10 cellular contexts compared by ENCODE assay signal in the genomic region with DNA sequence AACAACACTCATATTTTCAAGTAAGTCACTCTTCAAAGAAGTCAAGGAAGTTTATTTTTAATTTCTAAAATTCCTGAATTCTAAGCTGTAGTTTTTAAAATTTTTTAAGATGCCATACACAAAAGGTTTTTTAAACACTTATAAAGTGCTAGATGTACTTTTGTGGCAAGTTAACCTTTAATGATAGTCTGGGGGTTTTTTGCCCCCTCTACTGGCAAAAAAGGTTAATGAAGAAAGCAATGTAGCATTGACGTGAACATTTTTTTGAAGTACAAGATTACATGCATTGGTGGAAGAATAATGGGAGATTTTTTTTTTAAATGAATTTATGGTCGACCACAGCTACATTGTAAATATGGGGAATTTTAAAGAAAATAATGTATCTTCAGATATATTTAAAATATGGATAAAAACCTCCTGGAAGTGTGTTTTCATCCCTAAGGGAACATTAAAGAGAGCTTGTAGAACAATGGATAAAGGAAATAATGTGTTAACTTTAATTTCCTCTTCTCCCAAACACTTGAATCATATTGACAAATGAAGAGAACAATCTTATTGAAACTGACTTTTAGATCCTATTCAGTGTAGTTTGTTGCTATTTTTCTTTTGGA. TPM values are rescaled to one million over a fixed set of nuclear protein-coding genes. Genes with fewer than 3 reads are reported as not detected.
DNase-seq lines count a peak whose midpoint lies in the region; ATAC-seq, FAIRE-seq and TF ChIP-seq lines count a peak whose summit lies in the region.
"Had no signal": no experiment of that assay in that cellular context is flagged by ENCODE, and none has a peak within 500 bp of the region (broad histone marks: within the 10 kb centered on the region; RNA-seq: fewer than 3 reads in every experiment).

No MANE protein-coding gene starts in this region.

- H3K4me3 ChIP-seq in DOHH2 (ENCODE audit: low read length) (no peak overlapping the region), GM23248 (no peak overlapping the region), OCI-LY3 (ENCODE audit: low read length) (no peak overlapping the region)
- H3K4me3 ChIP-seq: skin epidermis had no signal

- TF ChIP-seq CTCF in DOHH2 (IDR thresholded peaks at IDR 0.05; ENCODE audit: low read depth, low read length, poor library complexity, severe bottlenecking) (peak; percentile 66), OCI-LY3 (IDR thresholded peaks at IDR 0.05; ENCODE audit: low read depth, low read length) (peak; percentile 76), neural crest cell (conservative IDR thresholded peaks at IDR 0.05) (peak; percentile 81)

- WGBS in GM23248 (ENCODE audit: low coverage in 1 of 2, low lambda C conversion rate in 2 of 2, missing lambda C conversion rate in 2 of 2), 2 experiments = 22 to 26% methylated on average over 2 of the region's 2 CpGs

- in situ Hi-C loops in GM23248 (cut with MboI) = no loop called here

- H3K36me3 ChIP-seq in DOHH2 (ENCODE audit: control insufficient read depth, low read length) (peaks cover 86% of the 10 kb centered on the region), GM23248 (ENCODE audit: low read depth) (peaks cover 54% of the 10 kb centered on the region), OCI-LY3 (replicated peaks; ENCODE audit: low read depth, low read length) (peaks cover 36% of the 10 kb centered on the region)

- no peaks in the 10 kb centered on the region for H3K9me3 ChIP-seq in DOHH2 (ENCODE audit: control insufficient read depth, insufficient read depth, low read length)
- no peaks in the 10 kb centered on the region for H3K9me3 ChIP-seq in GM23248 (ENCODE audit: low read depth)
- H3K9me3 ChIP-seq in OCI-LY3 (ENCODE audit: insufficient read depth, low read length) = no peaks in the 10 kb centered on the region

- no peaks in the 10 kb centered on the region for H3K27me3 Mint-ChIP-seq in neural crest cell (ENCODE audit: low read depth)

- no peaks in the 10 kb centered on the region for H4K20me1 ChIP-seq in DOHH2 (ENCODE audit: control insufficient read depth, insufficient read depth, low read depth, low read length)
- H4K20me1 ChIP-seq in GM23248 (ENCODE audit: insufficient read depth) = no peaks in the 10 kb centered on the region
- no peaks in the 10 kb centered on the region for H4K20me1 ChIP-seq in OCI-LY3 (ENCODE audit: insufficient read depth, low read length)

- H3K4me2 ChIP-seq in DOHH2 (ENCODE audit: low read length) (no peak overlapping the region), GM23248 (ENCODE audit: unreplicated experiment) (no peak overlapping the region), OCI-LY3 (ENCODE audit: low read length) (no peak overlapping the region)

- ATAC-seq in HG03565 (IDR thresholded peaks at IDR 0.05; ENCODE audit: unreplicated experiment) = no peak

- peaks cover 28% of the 10 kb centered on the region for H3K36me3 Mint-ChIP-seq in neural crest cell (ENCODE audit: low read depth)

- DNase-seq in GM23248 = peak; percentile 44
- DNase-seq in neural crest cell (ENCODE audit: low read depth, low spot score) = no peak
- DNase-seq in KG1 (lab: John Stamatoyannopoulos, UW) = no peak
- DNase-seq in amniotic stem cell (lab: John Stamatoyannopoulos, UW) = no peak

- H3F3A ChIP-seq in DOHH2 (ENCODE audit: control insufficient read depth, insufficient read depth) (no peaks in the 10 kb centered on the region; the same call in 1 of the 2 replicates), GM23248 (ENCODE audit: insufficient read depth) (no peaks in the 10 kb centered on the region)

- no peaks in the 10 kb centered on the region for H3K9me3 Mint-ChIP-seq in neural crest cell
- H3K9me3 Mint-ChIP-seq: T-helper 1 cell treated with Interleukin-12 subunit alpha and Interleukin-12 subunit beta and Interleukin-4 antibody, amounts not matched to agents 30 μg/mL and 1 μg/mL, for 36 hours had no signal

- no peak overlapping the region for H3K4me3 Mint-ChIP-seq in neural crest cell
- H3K4me3 Mint-ChIP-seq: T-helper 1 cell treated with Interleukin-12 subunit alpha and Interleukin-12 subunit beta and Interleukin-4 antibody, amounts not matched to agents 30 μg/mL and 1 μg/mL, for 36 hours had no signal

- H3K9me2 ChIP-seq in DOHH2 (replicated peaks; ENCODE audit: control insufficient read depth, low read length) = no peaks in the 10 kb centered on the region
- no peaks in the 10 kb centered on the region for H3K9me2 ChIP-seq in GM23248 (ENCODE audit: insufficient read depth)

- H3K4me1 ChIP-seq in DOHH2 (ENCODE audit: control insufficient read depth, low read length) (peaks cover 23% of the 10 kb centered on the region), GM23248 (ENCODE audit: insufficient read depth) (no peaks in the 10 kb centered on the region), OCI-LY3 (ENCODE audit: low read length) (no peaks in the 10 kb centered on the region)

- H3K27ac Mint-ChIP-seq in neural crest cell (ENCODE audit: unreplicated experiment) = peak overlapping the region; percentile 3
- H3K27ac Mint-ChIP-seq: T-helper 1 cell treated with Interleukin-12 subunit alpha and Interleukin-12 subunit beta and Interleukin-4 antibody, amounts not matched to agents 30 μg/mL and 1 μg/mL, for 36 hours had no signal

- peak; percentile 89 for FAIRE-seq in endometrium (lab: Jason Lieb, UNC)

- no peak overlapping the region for H3K27ac ChIP-seq in DOHH2 (ENCODE audit: low read depth, low read length)
- no peak overlapping the region for H3K27ac ChIP-seq in GM23248
- H3K27ac ChIP-seq in OCI-LY3 (ENCODE audit: low read length) = no peak overlapping the region

- H3K27me3 ChIP-seq in DOHH2 (ENCODE audit: control insufficient read depth, low read length) (no peaks in the 10 kb centered on the region), GM23248 (replicated peaks; ENCODE audit: insufficient read depth) (no peaks in the 10 kb centered on the region), OCI-LY3 (ENCODE audit: low read depth, low read length) (no peaks in the 10 kb centered on the region)

- H2AFZ ChIP-seq in GM23248 (no peak overlapping the region), OCI-LY3 (ENCODE audit: low read depth, low read length) (no peak overlapping the region)

- peaks cover 51% of the 10 kb centered on the region for H3K4me1 Mint-ChIP-seq in neural crest cell

- H3K79me2 ChIP-seq in DOHH2 (ENCODE audit: control insufficient read depth, low read length) = peaks cover 22% of the 10 kb centered on the region
- peaks cover 81% of the 10 kb centered on the region for H3K79me2 ChIP-seq in GM23248 (ENCODE audit: insufficient read depth)
- H3K79me2 ChIP-seq in OCI-LY3 (ENCODE audit: low read length) = no peaks in the 10 kb centered on the region

- H3K9ac ChIP-seq in GM23248 = no peak overlapping the region
- no peak overlapping the region for H3K9ac ChIP-seq in OCI-LY3 (ENCODE audit: low read length)

RNA-seq across cellular contexts. Expression of a gene that starts 12.6 kb away (rescaled TPM):
- 52.7 and 95.4 TPM in 2 replicates for total RNA-seq in GM23248 (2014; rRNA removed; shearing (Covaris generic))
- polyA plus RNA-seq in GM23248 (2016; fragmentation: Nextera tagmentation; extraction: Ambion mirVana) = 26.4 and 27.8 TPM in 2 replicates
- total RNA-seq in neural crest cell = 115 and 133 TPM in 2 replicates
